8 cellular contexts compared by ENCODE assay signal in genomic region chr17:50266384-50267073, GRCh38. TPM values are rescaled to one million over a fixed set of nuclear protein-coding genes. Genes with fewer than 3 reads are reported as not detected.
DNase-seq lines count a peak whose midpoint lies in the region; ATAC-seq and TF ChIP-seq lines count a peak whose summit lies in the region.

No MANE protein-coding gene starts in this region.

- H3K4me1 ChIP-seq in uterus, result peaks cover 35 to 47% of the 10 kb centered on the region in 2 donors

- peak overlapping the region; percentile 92 to 93 for H3K27ac ChIP-seq in uterus

- DNase-seq in activated effector memory CD4-positive, alpha-beta T cell treated with anti-CD3 and anti-CD28 coated beads, Interleukin-2, amount 50 U/mL, for 16 hours, result peak; percentile 57
- DNase-seq in activated effector memory CD4-positive, alpha-beta T cell treated with Interleukin-2 at 50 U/mL for 16 hours, result no peak
- DNase-seq in islet precursor cell, result peak; percentile 78
- peak; percentile 80 to 86 for DNase-seq in uterus
- DNase-seq in NCI-H526 (lab: John Stamatoyannopoulos, UW), result no peak
- no peak for DNase-seq in stimulated activated naive CD4-positive, alpha-beta T cell (lab: John Stamatoyannopoulos, UW)

- intact Hi-C loops in uterus (cut with DNase I; ENCODE audit: low total_unique reads), result no loop called here

- H3K36me3 ChIP-seq in uterus, result no peaks in the 10 kb centered on the region

- no peaks in the 10 kb centered on the region for H3K9me3 ChIP-seq in uterus

- TF ChIP-seq POLR2A in uterus (IDR thresholded peaks at IDR 0.05), result no peak

- TF ChIP-seq CTCF in WI38 (IDR thresholded peaks at IDR 0.05; ENCODE audit: low read depth, low read length), result no peak; the same call in 1 of the 2 replicates
- TF ChIP-seq CTCF in uterus (IDR thresholded peaks at IDR 0.05), result peak in 2 of 4 experiments; percentile 12 to 25

- peak overlapping the region; percentile 16 for H3K4me3 ChIP-seq in WI38 (ENCODE audit: low read depth, low read length)
- H3K4me3 ChIP-seq in uterus, result no peak overlapping the region

- no peaks in the 10 kb centered on the region for H3K27me3 ChIP-seq in uterus

- ATAC-seq in HG02678 (IDR thresholded peaks at IDR 0.05; ENCODE audit: unreplicated experiment), result no peak

RNA-seq across cellular contexts. Expression of gene TMEM92, which starts 7.7 kb away (rescaled TPM):
- under 1 TPM in 2 of 4 donors, not detected in 2; 0.07 to 0.91 TPM for total RNA-seq in uterus

Comparison
In these comparisons a context has a peak if more than half of its experiments do, and no peak if none do; other contexts are left out.
1. DNase-seq: peak in activated effector memory CD4-positive, alpha-beta T cell treated with anti-CD3 and anti-CD28 coated beads, Interleukin-2, amount 50 U/mL, for 16 hours (single experiment), islet precursor cell (single experiment) and uterus (2 of 2); none in activated effector memory CD4-positive, alpha-beta T cell treated with Interleukin-2 at 50 U/mL for 16 hours (single experiment), NCI-H526 (0 of 2) and stimulated activated naive CD4-positive, alpha-beta T cell (0 of 6).